Comparison of ENCODE assay signal across 8 cellular contexts in the genomic region with DNA sequence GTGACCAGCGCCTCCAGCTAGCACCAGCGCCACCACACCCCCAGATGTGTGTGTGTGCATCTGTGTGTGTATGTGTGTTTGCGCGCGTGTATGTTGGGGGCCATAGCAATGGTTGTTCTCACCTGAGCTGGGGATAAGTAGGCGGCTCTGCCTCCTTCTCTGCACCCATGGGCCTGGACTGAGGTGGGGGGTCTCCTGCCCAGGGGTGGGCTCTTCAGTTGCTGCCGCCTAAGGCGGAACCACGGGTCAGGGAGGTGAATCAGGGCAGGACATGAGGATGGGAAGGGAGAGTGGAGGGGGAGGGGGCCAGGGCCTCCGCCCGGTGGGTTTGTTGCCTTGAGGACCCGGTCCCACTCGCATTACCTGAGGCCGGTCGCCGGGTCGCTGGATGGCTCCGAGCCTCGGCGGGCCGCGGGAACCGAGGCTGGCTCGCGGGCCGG. TPM values are rescaled to one million over a fixed set of nuclear protein-coding genes. Genes with fewer than 3 reads are reported as not detected.
DNase-seq lines count a peak whose midpoint lies in the region; ATAC-seq and TF ChIP-seq lines count a peak whose summit lies in the region.

No MANE protein-coding gene starts in this region.

- H3K36me3 ChIP-seq in lower lobe of right lung = no peaks in the 10 kb centered on the region
- H3K36me3 ChIP-seq in tibial nerve = no peaks in the 10 kb centered on the region
- H3K36me3 ChIP-seq in endodermal cell (ENCODE audit: control insufficient read depth, insufficient read depth, low read length) = no peaks in the 10 kb centered on the region

- H3K27ac ChIP-seq in lower lobe of right lung (no peak overlapping the region), tibial nerve (no peak overlapping the region), endodermal cell (ENCODE audit: low read depth, low read length) (no peak overlapping the region)

- peaks cover 9% of the 10 kb centered on the region for H3K27me3 Mint-ChIP-seq in activated naive CD4-positive, alpha-beta T cell treated with anti-CD3 and anti-CD28 coated beads for 36 hours (ENCODE audit: low read depth)
- peaks cover 28% of the 10 kb centered on the region for H3K27me3 Mint-ChIP-seq in activated CD8-positive, alpha-beta T cell treated with anti-CD3 and anti-CD28 coated beads for 36 hours
- H3K27me3 Mint-ChIP-seq in endodermal cell (ENCODE audit: insufficient read depth) = peaks cover 100% of the 10 kb centered on the region

- no peak overlapping the region for H3K27ac Mint-ChIP-seq in activated naive CD4-positive, alpha-beta T cell treated with anti-CD3 and anti-CD28 coated beads for 36 hours
- H3K27ac Mint-ChIP-seq in activated CD8-positive, alpha-beta T cell treated with anti-CD3 and anti-CD28 coated beads for 36 hours = no peak overlapping the region
- no peak overlapping the region for H3K27ac Mint-ChIP-seq in endodermal cell

- H3K4me3 ChIP-seq in lower lobe of right lung (peak overlapping the region; percentile 54), tibial nerve (peak overlapping the region; percentile 4 to 49 (median 30)), endodermal cell (ENCODE audit: low read length) (no peak overlapping the region)

- no peak for TF ChIP-seq EP300 in tibial nerve (IDR thresholded peaks at IDR 0.05)

- intact Hi-C loops in activated naive CD4-positive, alpha-beta T cell treated with anti-CD3 and anti-CD28 coated beads for 36 hours (cut with micrococcal nuclease) = loop anchor here (1.0 kb wide), 2 partner anchors 10 to 24 kb away; no protein-coding TSS in a partner anchor
- intact Hi-C loops in activated CD8-positive, alpha-beta T cell treated with anti-CD3 and anti-CD28 coated beads for 36 hours (cut with micrococcal nuclease) = no loop called here
- intact Hi-C loops in lower lobe of right lung (cut with DNase I) = no loop called here

- TF ChIP-seq CTCF in activated CD8-positive, alpha-beta T cell treated with anti-CD3 and anti-CD28 coated beads for 36 hours (IDR thresholded peaks at IDR 0.05) = no peak
- TF ChIP-seq CTCF in lower lobe of right lung (IDR thresholded peaks at IDR 0.05) (no peak), tibial nerve (IDR thresholded peaks at IDR 0.05) (no peak), endodermal cell (conservative IDR thresholded peaks at IDR 0.05) (no peak)

- no peaks in the 10 kb centered on the region for H3K36me3 Mint-ChIP-seq in activated naive CD4-positive, alpha-beta T cell treated with anti-CD3 and anti-CD28 coated beads for 36 hours (ENCODE audit: low read depth)
- H3K36me3 Mint-ChIP-seq in activated CD8-positive, alpha-beta T cell treated with anti-CD3 and anti-CD28 coated beads for 36 hours (ENCODE audit: low read depth) = no peaks in the 10 kb centered on the region
- no peaks in the 10 kb centered on the region for H3K36me3 Mint-ChIP-seq in endodermal cell (ENCODE audit: low read depth)

- H3K9me3 ChIP-seq in lower lobe of right lung = no peaks in the 10 kb centered on the region
- H3K9me3 ChIP-seq in tibial nerve = no peaks in the 10 kb centered on the region
- H3K9me3 ChIP-seq in endodermal cell (ENCODE audit: control insufficient read depth, low read length) = no peaks in the 10 kb centered on the region

- H3K4me1 Mint-ChIP-seq in activated naive CD4-positive, alpha-beta T cell treated with anti-CD3 and anti-CD28 coated beads for 36 hours (ENCODE audit: low read depth) = peaks cover 48% of the 10 kb centered on the region
- peaks cover 34% of the 10 kb centered on the region for H3K4me1 Mint-ChIP-seq in activated CD8-positive, alpha-beta T cell treated with anti-CD3 and anti-CD28 coated beads for 36 hours (ENCODE audit: low read depth)
- no peaks in the 10 kb centered on the region for H3K4me1 Mint-ChIP-seq in endodermal cell

- H3K9ac ChIP-seq in endodermal cell (ENCODE audit: extremely low read depth, low read length, poor library complexity, severe bottlenecking) = no peak overlapping the region

- CTCF ChIA-PET in activated naive CD4-positive, alpha-beta T cell treated with anti-CD3 and anti-CD28 coated beads for 36 hours (lab: Charles Lee) = interaction anchor here (0.6 to 1.2 kb wide), 2 partner anchors 19 to 30 kb away, joined by 3 read pairs; partner anchors contain the start of gene NT5C1A
- CTCF ChIA-PET in activated CD8-positive, alpha-beta T cell treated with anti-CD3 and anti-CD28 coated beads for 36 hours (lab: Charles Lee) = interaction anchor here (0.6 to 4.2 kb wide), 8 partner anchors 12 to 85 kb away, joined by 3 to 29 read pairs (median 5); partner anchors contain the start of gene NT5C1A

- POLR2A ChIA-PET in activated CD8-positive, alpha-beta T cell treated with anti-CD3 and anti-CD28 coated beads for 36 hours (lab: Charles Lee) = interaction anchor here (0.9 to 4.5 kb wide), 3 partner anchors 9 to 24 kb away, joined by 3 to 33 read pairs (median 7); partner anchors contain the start of gene NT5C1A

- no peak for TF ChIP-seq POLR2A in tibial nerve (IDR thresholded peaks at IDR 0.05)

- peak; percentile 5 for ATAC-seq in activated CD8-positive, alpha-beta T cell treated with anti-CD3 and anti-CD28 coated beads for 36 hours
- peak in 1 of 2 donors; percentile 23 for ATAC-seq in lower lobe of right lung

- peaks cover 35% of the 10 kb centered on the region for H3K27me3 ChIP-seq in lower lobe of right lung (ENCODE audit: low read depth)
- H3K27me3 ChIP-seq in tibial nerve = peaks cover 5 to 82% of the 10 kb centered on the region in 2 donors
- peaks cover 100% of the 10 kb centered on the region for H3K27me3 ChIP-seq in endodermal cell (ENCODE audit: control insufficient read depth, insufficient read depth, low read length, poor library complexity, severe bottlenecking)

- H3K9me3 Mint-ChIP-seq in activated naive CD4-positive, alpha-beta T cell treated with anti-CD3 and anti-CD28 coated beads for 36 hours = no peaks in the 10 kb centered on the region
- H3K9me3 Mint-ChIP-seq in activated CD8-positive, alpha-beta T cell treated with anti-CD3 and anti-CD28 coated beads for 36 hours = no peaks in the 10 kb centered on the region
- H3K9me3 Mint-ChIP-seq in endodermal cell = no peaks in the 10 kb centered on the region

- DNase-seq in activated naive CD4-positive, alpha-beta T cell treated with anti-CD3 and anti-CD28 coated beads for 36 hours = no peak
- no peak for DNase-seq in activated naive CD4-positive, alpha-beta T cell treated with Interleukin-2 at 50 U/mL for 16 hours
- DNase-seq in activated CD8-positive, alpha-beta T cell treated with anti-CD3 and anti-CD28 coated beads for 36 hours = peak; percentile 21
- DNase-seq in lower lobe of right lung (no peak), tibial nerve (ENCODE audit: low spot score in 2 of 2) (no peak), epidermal melanocyte (ENCODE audit: insufficient read length, low spot score) (no peak), activated gamma-delta T cell treated with Interleukin-2 at 50 U/mL for 16 hours (no peak), endodermal cell (no peak)

- WGBS in tibial nerve, 2 donors = 12 to 57% methylated on average over 6 to 26 of the region's 26 CpGs
- 15 to 16% methylated on average over 14 to 26 of the region's 26 CpGs for WGBS in endodermal cell (ENCODE audit: insufficient coverage in 1 of 2, insufficient read length in 1 of 2), 2 experiments

- H3K4me1 ChIP-seq in lower lobe of right lung = peaks cover 22% of the 10 kb centered on the region
- H3K4me1 ChIP-seq in tibial nerve = peaks cover 0 to 22% (median 17%) of the 10 kb centered on the region in 4 donors
- no peaks in the 10 kb centered on the region for H3K4me1 ChIP-seq in endodermal cell (ENCODE audit: control insufficient read depth, insufficient read depth, low read length)

- H3K4me3 Mint-ChIP-seq in activated naive CD4-positive, alpha-beta T cell treated with anti-CD3 and anti-CD28 coated beads for 36 hours = peak overlapping the region; percentile 71
- peak overlapping the region; percentile 76 for H3K4me3 Mint-ChIP-seq in activated CD8-positive, alpha-beta T cell treated with anti-CD3 and anti-CD28 coated beads for 36 hours
- no peak overlapping the region for H3K4me3 Mint-ChIP-seq in endodermal cell

RNA-seq across cellular contexts. Expression of gene HPCAL4, which starts 0.3 kb away (rescaled TPM):
- total RNA-seq in activated naive CD4-positive, alpha-beta T cell treated with anti-CD3 and anti-CD28 coated beads for 36 hours = under 1 TPM; 0.43 to 0.52 TPM
- 1 to 10 TPM; 2.8 to 3.0 TPM for total RNA-seq in activated CD8-positive, alpha-beta T cell treated with anti-CD3 and anti-CD28 coated beads for 36 hours
- total RNA-seq in lower lobe of right lung (0.41 TPM), tibial nerve (not detected), endodermal cell (not detected)
- 0.21 TPM for polyA plus RNA-seq in endodermal cell (2013, experiment 1 of 2)
- polyA plus RNA-seq in endodermal cell (2013, experiment 2 of 2) = 0.17 TPM

RNA-seq across cellular contexts. Expression of gene NT5C1A, which starts 19.1 kb away (rescaled TPM):
- not detected for total RNA-seq in activated naive CD4-positive, alpha-beta T cell treated with anti-CD3 and anti-CD28 coated beads for 36 hours
- under 1 TPM in 1 of 2 experiments, not detected in 1; 0.25 TPM for total RNA-seq in activated CD8-positive, alpha-beta T cell treated with anti-CD3 and anti-CD28 coated beads for 36 hours
- total RNA-seq in lower lobe of right lung = not detected
- 1 to 10 TPM in 1 of 4 donors, not detected in 3; 2.2 TPM for total RNA-seq in tibial nerve
- total RNA-seq in endodermal cell = not detected
- polyA plus RNA-seq in endodermal cell (2013, experiment 1 of 2) = not detected
- not detected for polyA plus RNA-seq in endodermal cell (2013, experiment 2 of 2)

RNA-seq across cellular contexts. Expression of gene PPIE, which starts 47.7 kb away (rescaled TPM):
- 10 to 100 TPM; 73.8 to 75.6 TPM for total RNA-seq in activated naive CD4-positive, alpha-beta T cell treated with anti-CD3 and anti-CD28 coated beads for 36 hours
- total RNA-seq in activated CD8-positive, alpha-beta T cell treated with anti-CD3 and anti-CD28 coated beads for 36 hours = 10 to 100 TPM; 71.7 to 74.7 TPM
- total RNA-seq in lower lobe of right lung = 34.6 TPM
- total RNA-seq in tibial nerve = 10 to 100 TPM; 34.8 to 42.3 (median 37.0) TPM
- total RNA-seq in endodermal cell = 10 to 100 TPM; 39.5 to 59.4 TPM
- polyA plus RNA-seq in endodermal cell (2013, experiment 1 of 2) = 51.8 TPM
- polyA plus RNA-seq in endodermal cell (2013, experiment 2 of 2) = 46.9 TPM

RNA-seq across cellular contexts. Expression of gene HEYL, which starts 51.5 kb away (rescaled TPM):
- under 1 TPM; 0.15 to 0.17 TPM for total RNA-seq in activated naive CD4-positive, alpha-beta T cell treated with anti-CD3 and anti-CD28 coated beads for 36 hours
- under 1 TPM in 1 of 2 experiments, not detected in 1; 0.07 TPM for total RNA-seq in activated CD8-positive, alpha-beta T cell treated with anti-CD3 and anti-CD28 coated beads for 36 hours
- total RNA-seq in lower lobe of right lung (10.4 TPM), tibial nerve (10 to 100 TPM; 11.4 to 19.2 (median 14.3) TPM), endodermal cell (1 to 10 TPM; 1.2 to 1.5 TPM)
- polyA plus RNA-seq in endodermal cell (2013, experiment 1 of 2) = 6.9 TPM
- 6.7 TPM for polyA plus RNA-seq in endodermal cell (2013, experiment 2 of 2)
